9 cellular contexts compared by ENCODE assay signal in genomic region chr10:118459642-118460193, GRCh38.
A peak's percentile ranks its signal among the peaks of the same experiment; 100 is the strongest.
DNase-seq lines count a peak whose midpoint lies in the region; ATAC-seq and TF ChIP-seq lines count a peak whose summit lies in the region.
"Had no signal": no experiment of that assay in that cellular context is flagged by ENCODE, and none has a peak within 500 bp of the region (broad histone marks: within the 10 kb centered on the region; RNA-seq: fewer than 3 reads in every experiment).

No MANE protein-coding gene starts in this region.

- H3K27ac ChIP-seq in HCT116 (ENCODE audit: low read depth, low read length): no peak overlapping the region
- H3K27ac ChIP-seq in right cardiac atrium (ENCODE audit: low read length): no peak overlapping the region
- H3K27ac ChIP-seq: skin epidermis had no signal

- CTCF ChIA-PET in HCT116 (lab: Charles Lee): interaction anchor here (0.6 to 5.3 kb wide), 30 partner anchors 10 to 1243 kb away, joined by 3 to 57 read pairs (median 6); no protein-coding TSS in a partner anchor

- peak; percentile 93 for TF ChIP-seq RAD21 in HCT116 (IDR thresholded peaks at IDR 0.05; ENCODE audit: low read depth)

- no peak for TF ChIP-seq POLR2A in HCT116 (IDR thresholded peaks at IDR 0.05; ENCODE audit: borderline replicate concordance, extremely low read depth, insufficient read depth, insufficient read length)

- POLR2A ChIA-PET in HCT116 (lab: Charles Lee): interaction anchor here (1.1 kb wide), 1 partner anchor 84 kb away, joined by 3 read pairs; no protein-coding TSS in a partner anchor

- DNase-seq in GM06990 (ENCODE audit: extremely low read depth, insufficient read length): no peak
- DNase-seq in HCT116 (ENCODE audit: low read depth, low spot score): peak; percentile 73
- peak; percentile 27 for DNase-seq in NCI-H1105 (lab: John Stamatoyannopoulos, UW)
- DNase-seq in T-helper 2 cell: peak in 4 of 5 experiments; percentile 10 to 41 (median 17)
- peak in 45 of 56 donors; percentile 2 to 82 (median 26) for DNase-seq in amygdala (lab: John Stamatoyannopoulos, UW)
- DNase-seq in right cardiac atrium: peak; percentile 30 to 78 (median 70)
- DNase-seq in sciatic nerve (ENCODE audit: low spot score): peak; percentile 71
- DNase-seq in posterior vena cava (ENCODE audit: low spot score): no peak

- H3K9me3 ChIP-seq in HCT116 (ENCODE audit: control insufficient read depth in 1 of 2, insufficient read depth in 1 of 2, low read depth in 1 of 2, low read length in 2 of 2) (no peaks in the 10 kb centered on the region), right cardiac atrium (ENCODE audit: control insufficient read depth, low read length) (no peaks in the 10 kb centered on the region)

- no peaks in the 10 kb centered on the region for H4K20me1 ChIP-seq in HCT116 (ENCODE audit: insufficient read depth)

- H3K4me3 ChIP-seq in GM06990 (replicated peaks; ENCODE audit: low read depth, low read length) (no peak overlapping the region), HCT116 (replicated peaks in 1 of 2; ENCODE audit: low read depth in 1 of 2, low read length in 2 of 2) (no peak overlapping the region; a peak in 1 of 4 replicates), right cardiac atrium (ENCODE audit: low read length) (no peak overlapping the region)
- H3K4me3 ChIP-seq: skin epidermis had no signal

- no TSS peak for BruUV-seq in HCT116 (replicated peaks; lab: Mats Ljungman, UMichigan)

- intact Hi-C loops in HCT116 (cut with micrococcal nuclease) (loop anchor here (1.0 kb wide), 2 partner anchors 85 to 963 kb away; no protein-coding TSS in a partner anchor), right cardiac atrium (cut with DNase I) (loop anchor here in 1 of 4 donors (10.0 kb wide), 1 partner anchor 1245 kb away; no protein-coding TSS in a partner anchor), sciatic nerve (cut with DNase I) (no loop called here), posterior vena cava (cut with DNase I) (loop anchor here in 1 of 2 donors (5.0 kb wide), 1 partner anchor 1107 kb away; no protein-coding TSS in a partner anchor)

- no peaks in the 10 kb centered on the region for H3K9me2 ChIP-seq in HCT116 (ENCODE audit: insufficient read depth)

- H3K27me3 ChIP-seq in GM06990 (replicated peaks; ENCODE audit: control insufficient read depth, insufficient read depth, low read length) (no peaks in the 10 kb centered on the region), HCT116 (ENCODE audit: insufficient read depth, low read length) (peaks cover 33% of the 10 kb centered on the region), right cardiac atrium (ENCODE audit: control insufficient read depth, insufficient read depth) (peaks cover 3% of the 10 kb centered on the region)

- H2AFZ ChIP-seq in HCT116 (ENCODE audit: low read depth, low read length, poor library complexity, severe bottlenecking): peak overlapping the region; percentile 89

- H3K36me3 ChIP-seq in GM06990 (ENCODE audit: control insufficient read depth, insufficient read depth, low read length) (no peaks in the 10 kb centered on the region), HCT116 (ENCODE audit: control insufficient read depth in 1 of 2, insufficient read depth in 2 of 2, low read length in 2 of 2) (no peaks in the 10 kb centered on the region)

- 2% methylated on average over 10 of the region's 10 CpGs for WGBS in right cardiac atrium

- peak; percentile 99 for ATAC-seq in HCT116
- ATAC-seq in right cardiac atrium: peak; percentile 79 to 88
- peak; percentile 74 for ATAC-seq in sciatic nerve

- RAD21 ChIA-PET in HCT116 (lab: Charles Lee; ENCODE audit: low non-redundant PET in 1 of 2, low total read pairs in 2 of 2, uncharacterized antibody in 2 of 2, unreplicated experiment in 2 of 2): interaction anchor here (0.7 to 1.3 kb wide), 6 partner anchors 84 to 963 kb away, joined by 3 to 5 read pairs (median 3); no protein-coding TSS in a partner anchor

- no peak overlapping the region for H3K9ac ChIP-seq in HCT116 (ENCODE audit: low read length)

- TF ChIP-seq CTCF in GM06990 (IDR thresholded peaks at IDR 0.05; ENCODE audit: insufficient read depth, low read length, poor library complexity, severe bottlenecking) (peak; percentile 81), HCT116 (IDR thresholded peaks at IDR 0.05 in 2 of 3, conservative IDR thresholded peaks at IDR 0.05 in 1 of 3; ENCODE audit: borderline replicate concordance in 1 of 3, insufficient read depth in 1 of 3, low read depth in 2 of 3, low read length in 2 of 3) (peak; percentile 86 to 93 (median 90))

- peak overlapping the region; percentile 53 for H3K4me2 ChIP-seq in HCT116 (ENCODE audit: low read length)

- H3K79me2 ChIP-seq in HCT116 (ENCODE audit: insufficient read depth, low read length): no peaks in the 10 kb centered on the region

- H3K4me1 ChIP-seq in HCT116 (ENCODE audit: control insufficient read depth in 1 of 2, insufficient read depth in 2 of 2, low read length in 2 of 2) (peaks cover 0 to 6% of the 10 kb centered on the region in 2 experiments; a peak in 1 of 4 replicates), right cardiac atrium (ENCODE audit: control insufficient read depth, insufficient read depth, low read length) (no peaks in the 10 kb centered on the region)

TF ChIP-seq in HCT116, 20 proteins besides CTCF, POLR2A, EP300 and RAD21:
- no peak for TF ChIP-seq ZFX (IDR thresholded peaks at IDR 0.05)
- no peak for TF ChIP-seq TCF7L2 (IDR thresholded peaks at IDR 0.05; ENCODE audit: borderline replicate concordance, extremely low read depth, insufficient read depth, insufficient read length)

Comparison
In these comparisons a context has a peak if more than half of its experiments do, and no peak if none do; other contexts are left out.
1. DNase-seq: peak in HCT116 (single experiment), NCI-H1105 (single experiment), T-helper 2 cell (4 of 5), amygdala (45 of 56), right cardiac atrium (3 of 3) and sciatic nerve (single experiment); none in GM06990 (single experiment) and posterior vena cava (single experiment).
2. Peak in every context shown above with its lines, with median percentiles within 50 percentile points of each other: ATAC-seq.